Comparison of ENCODE assay signal across 1 cellular context in the genomic region with DNA sequence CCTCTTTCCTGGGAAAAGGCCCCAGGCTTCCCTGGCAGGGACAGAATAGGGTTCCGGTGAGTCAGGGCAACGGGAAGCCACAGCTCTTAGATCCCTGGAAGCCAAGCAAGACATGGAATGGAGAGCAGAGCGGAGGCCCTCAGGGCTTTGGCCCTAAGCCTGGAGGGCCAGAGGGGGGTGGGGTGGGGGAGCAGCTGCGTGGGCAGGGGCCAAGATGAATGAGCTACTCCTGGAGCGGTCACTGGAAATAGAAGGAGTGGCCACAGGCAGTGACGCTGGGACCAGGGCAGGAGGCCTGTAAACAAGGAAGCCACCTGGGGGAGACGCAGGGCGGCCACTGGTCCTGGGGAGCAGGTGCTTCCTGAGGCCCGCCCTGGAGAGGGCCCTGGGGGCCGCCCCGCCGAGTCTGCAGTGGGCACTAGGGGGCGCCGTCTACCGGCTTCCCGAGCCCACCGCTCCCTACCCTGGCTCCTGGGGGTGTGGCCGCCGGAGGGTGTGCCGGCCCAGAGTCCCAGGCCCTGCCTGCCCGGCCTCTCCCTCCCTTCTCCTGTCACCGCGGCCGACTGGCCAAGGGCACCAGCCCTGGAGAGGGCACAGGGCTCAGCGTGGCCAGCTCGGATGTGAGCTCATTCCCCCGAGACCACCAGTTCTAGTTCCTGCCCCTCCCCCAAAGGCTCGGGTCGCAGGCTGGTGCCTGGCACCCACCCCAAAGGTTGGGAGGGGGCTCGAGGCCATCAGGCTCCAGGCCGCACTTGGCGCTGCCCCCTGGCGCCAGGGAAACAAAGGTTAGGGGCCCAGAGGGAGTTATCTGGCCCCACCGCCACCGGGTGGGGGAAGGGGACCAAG.
A peak's percentile ranks its signal among the peaks of the same experiment; 100 is the strongest.
TF ChIP-seq lines count a peak whose summit lies in the region.

No MANE protein-coding gene starts in this region.

TF ChIP-seq in HEK293, 187 proteins besides CTCF, POLR2A, EP300 and RAD21 (continued from another document and continues in another):
- TF ChIP-seq, protein P1, sequence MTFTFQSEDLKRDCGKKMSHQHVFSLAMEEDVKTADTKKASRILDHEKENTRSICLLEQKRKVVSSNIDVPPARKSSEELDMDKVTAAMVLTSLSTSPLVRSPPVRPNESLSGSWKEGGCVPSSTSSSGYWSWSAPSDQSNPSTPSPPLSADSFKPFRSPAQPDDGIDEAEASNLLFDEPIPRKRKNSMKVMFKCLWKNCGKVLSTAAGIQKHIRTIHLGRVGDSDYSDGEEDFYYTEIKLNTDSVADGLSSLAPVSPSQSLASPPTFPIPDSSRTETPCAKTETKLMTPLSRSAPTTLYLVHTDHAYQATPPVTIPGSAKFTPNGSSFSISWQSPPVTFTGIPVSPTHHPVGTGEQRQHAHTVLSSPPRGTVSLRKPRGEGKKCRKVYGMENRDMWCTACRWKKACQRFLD (tag by site-specific recombination; IDR thresholded peaks at IDR 0.05): no peak
- no peak for TF ChIP-seq ZNF341 (tag by site-specific recombination; IDR thresholded peaks at IDR 0.05; ENCODE audit: low read depth)
- TF ChIP-seq ZNF837 (tag by site-specific recombination; IDR thresholded peaks at IDR 0.05): no peak
- no peak for TF ChIP-seq ZNF19 (tag by site-specific recombination; IDR thresholded peaks at IDR 0.05; ENCODE audit: low read depth)
- TF ChIP-seq ZNF311 (tag by site-specific recombination; IDR thresholded peaks at IDR 0.05; ENCODE audit: borderline replicate concordance): no peak
- no peak for TF ChIP-seq ZNF776 (tag by site-specific recombination; IDR thresholded peaks at IDR 0.05; ENCODE audit: borderline replicate concordance)
- TF ChIP-seq ZNF138 (tag by site-specific recombination; IDR thresholded peaks at IDR 0.05; ENCODE audit: borderline replicate concordance): no peak
- TF ChIP-seq, protein P2, sequence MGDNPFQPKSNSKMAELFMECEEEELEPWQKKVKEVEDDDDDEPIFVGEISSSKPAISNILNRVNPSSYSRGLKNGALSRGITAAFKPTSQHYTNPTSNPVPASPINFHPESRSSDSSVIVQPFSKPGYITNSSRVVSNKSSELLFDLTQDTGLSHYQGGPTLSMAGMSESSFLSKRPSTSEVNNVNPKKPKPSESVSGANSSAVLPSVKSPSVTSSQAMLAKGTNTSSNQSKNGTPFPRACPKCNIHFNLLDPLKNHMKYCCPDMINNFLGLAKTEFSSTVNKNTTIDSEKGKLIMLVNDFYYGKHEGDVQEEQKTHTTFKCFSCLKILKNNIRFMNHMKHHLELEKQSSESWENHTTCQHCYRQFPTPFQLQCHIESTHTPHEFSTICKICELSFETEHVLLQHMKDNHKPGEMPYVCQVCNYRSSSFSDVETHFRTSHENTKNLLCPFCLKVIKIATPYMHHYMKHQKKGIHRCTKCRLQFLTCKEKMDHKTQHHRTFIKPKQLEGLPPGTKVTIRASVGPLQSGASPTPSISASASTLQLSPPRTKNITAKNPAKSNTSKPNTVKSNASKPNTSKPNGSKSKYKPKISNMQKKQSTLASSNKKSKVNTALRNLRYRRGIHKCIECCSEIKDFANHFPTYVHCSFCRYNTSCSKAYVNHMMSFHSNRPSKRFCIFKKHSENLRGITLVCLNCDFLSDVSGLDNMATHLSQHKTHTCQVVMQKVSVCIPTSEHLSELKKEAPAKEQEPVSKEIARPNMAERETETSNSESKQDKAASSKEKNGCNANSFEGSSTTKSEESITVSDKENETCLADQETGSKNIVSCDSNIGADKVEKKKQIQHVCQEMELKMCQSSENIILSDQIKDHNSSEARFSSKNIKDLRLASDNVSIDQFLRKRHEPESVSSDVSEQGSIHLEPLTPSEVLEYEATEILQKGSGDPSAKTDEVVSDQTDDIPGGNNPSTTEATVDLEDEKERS (tag by site-specific recombination; IDR thresholded peaks at IDR 0.05): no peak
- TF ChIP-seq ZNF16 (tag by site-specific recombination; IDR thresholded peaks at IDR 0.05; ENCODE audit: low read depth): no peak
- no peak for TF ChIP-seq ZNF169 (tag by site-specific recombination; IDR thresholded peaks at IDR 0.05)
- TF ChIP-seq ZNF335 (tag by site-specific recombination; conservative IDR thresholded peaks at IDR 0.05): peak; percentile 38
- TF ChIP-seq, protein P3, sequence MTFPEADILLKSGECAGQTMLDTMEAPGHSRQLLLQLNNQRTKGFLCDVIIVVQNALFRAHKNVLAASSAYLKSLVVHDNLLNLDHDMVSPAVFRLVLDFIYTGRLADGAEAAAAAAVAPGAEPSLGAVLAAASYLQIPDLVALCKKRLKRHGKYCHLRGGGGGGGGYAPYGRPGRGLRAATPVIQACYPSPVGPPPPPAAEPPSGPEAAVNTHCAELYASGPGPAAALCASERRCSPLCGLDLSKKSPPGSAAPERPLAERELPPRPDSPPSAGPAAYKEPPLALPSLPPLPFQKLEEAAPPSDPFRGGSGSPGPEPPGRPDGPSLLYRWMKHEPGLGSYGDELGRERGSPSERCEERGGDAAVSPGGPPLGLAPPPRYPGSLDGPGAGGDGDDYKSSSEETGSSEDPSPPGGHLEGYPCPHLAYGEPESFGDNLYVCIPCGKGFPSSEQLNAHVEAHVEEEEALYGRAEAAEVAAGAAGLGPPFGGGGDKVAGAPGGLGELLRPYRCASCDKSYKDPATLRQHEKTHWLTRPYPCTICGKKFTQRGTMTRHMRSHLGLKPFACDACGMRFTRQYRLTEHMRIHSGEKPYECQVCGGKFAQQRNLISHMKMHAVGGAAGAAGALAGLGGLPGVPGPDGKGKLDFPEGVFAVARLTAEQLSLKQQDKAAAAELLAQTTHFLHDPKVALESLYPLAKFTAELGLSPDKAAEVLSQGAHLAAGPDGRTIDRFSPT (tag by site-specific recombination; IDR thresholded peaks at IDR 0.05): peak; percentile 54; the same call in 1 of the 2 replicates
- TF ChIP-seq ZNF768 (tag by site-specific recombination; IDR thresholded peaks at IDR 0.05): no peak
- peak; percentile 76 for TF ChIP-seq ZBTB8A (tag by site-specific recombination; IDR thresholded peaks at IDR 0.05)
- no peak for TF ChIP-seq ZNF37A (tag by site-specific recombination; IDR thresholded peaks at IDR 0.05)
- TF ChIP-seq ZNF121 (tag by site-specific recombination; IDR thresholded peaks at IDR 0.05): no peak
- TF ChIP-seq ZNF585B (tag by site-specific recombination; IDR thresholded peaks at IDR 0.05): no peak
- TF ChIP-seq ZNF132 (tag by site-specific recombination; IDR thresholded peaks at IDR 0.05; ENCODE audit: borderline replicate concordance): no peak
- TF ChIP-seq ZSCAN23 (tag by site-specific recombination; IDR thresholded peaks at IDR 0.05): no peak
- no peak for TF ChIP-seq ZNF548 (tag by site-specific recombination; IDR thresholded peaks at IDR 0.05)
- no peak for TF ChIP-seq ZXDB (tag by site-specific recombination; IDR thresholded peaks at IDR 0.05)
- no peak for TF ChIP-seq YY1 (tag by site-specific recombination; IDR thresholded peaks at IDR 0.05)
- no peak for TF ChIP-seq ZNF701 (tag by site-specific recombination; IDR thresholded peaks at IDR 0.05)
- TF ChIP-seq, protein P4, sequence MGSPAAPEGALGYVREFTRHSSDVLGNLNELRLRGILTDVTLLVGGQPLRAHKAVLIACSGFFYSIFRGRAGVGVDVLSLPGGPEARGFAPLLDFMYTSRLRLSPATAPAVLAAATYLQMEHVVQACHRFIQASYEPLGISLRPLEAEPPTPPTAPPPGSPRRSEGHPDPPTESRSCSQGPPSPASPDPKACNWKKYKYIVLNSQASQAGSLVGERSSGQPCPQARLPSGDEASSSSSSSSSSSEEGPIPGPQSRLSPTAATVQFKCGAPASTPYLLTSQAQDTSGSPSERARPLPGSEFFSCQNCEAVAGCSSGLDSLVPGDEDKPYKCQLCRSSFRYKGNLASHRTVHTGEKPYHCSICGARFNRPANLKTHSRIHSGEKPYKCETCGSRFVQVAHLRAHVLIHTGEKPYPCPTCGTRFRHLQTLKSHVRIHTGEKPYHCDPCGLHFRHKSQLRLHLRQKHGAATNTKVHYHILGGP (tag by site-specific recombination; IDR thresholded peaks at IDR 0.05): no peak
- TF ChIP-seq, protein P5, sequence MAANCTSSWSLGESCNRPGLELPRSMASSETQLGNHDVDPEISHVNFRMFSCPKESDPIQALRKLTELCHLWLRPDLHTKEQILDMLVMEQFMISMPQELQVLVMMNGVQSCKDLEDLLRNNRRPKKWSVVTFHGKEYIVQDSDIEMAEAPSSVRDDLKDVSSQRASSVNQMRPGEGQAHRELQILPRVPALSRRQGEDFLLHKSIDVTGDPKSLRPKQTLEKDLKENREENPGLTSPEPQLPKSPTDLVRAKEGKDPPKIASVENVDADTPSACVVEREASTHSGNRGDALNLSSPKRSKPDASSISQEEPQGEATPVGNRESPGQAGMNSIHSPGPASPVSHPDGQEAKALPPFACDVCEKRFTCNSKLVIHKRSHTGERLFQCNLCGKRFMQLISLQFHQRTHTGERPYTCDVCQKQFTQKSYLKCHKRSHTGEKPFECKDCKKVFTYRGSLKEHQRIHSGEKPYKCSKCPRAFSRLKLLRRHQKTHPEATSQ (tag by site-specific recombination; IDR thresholded peaks at IDR 0.05): no peak
- TF ChIP-seq ZNF10 (tag by site-specific recombination; IDR thresholded peaks at IDR 0.05): 0 out of 2 replicates have a peak, but pooled peaks have one; percentile 11
- no peak for TF ChIP-seq ZNF221 (tag by site-specific recombination; IDR thresholded peaks at IDR 0.05; ENCODE audit: borderline replicate concordance)
- TF ChIP-seq ZNF561 (tag by site-specific recombination; IDR thresholded peaks at IDR 0.05; ENCODE audit: borderline replicate concordance): peak; percentile 71
- TF ChIP-seq, protein P6, sequence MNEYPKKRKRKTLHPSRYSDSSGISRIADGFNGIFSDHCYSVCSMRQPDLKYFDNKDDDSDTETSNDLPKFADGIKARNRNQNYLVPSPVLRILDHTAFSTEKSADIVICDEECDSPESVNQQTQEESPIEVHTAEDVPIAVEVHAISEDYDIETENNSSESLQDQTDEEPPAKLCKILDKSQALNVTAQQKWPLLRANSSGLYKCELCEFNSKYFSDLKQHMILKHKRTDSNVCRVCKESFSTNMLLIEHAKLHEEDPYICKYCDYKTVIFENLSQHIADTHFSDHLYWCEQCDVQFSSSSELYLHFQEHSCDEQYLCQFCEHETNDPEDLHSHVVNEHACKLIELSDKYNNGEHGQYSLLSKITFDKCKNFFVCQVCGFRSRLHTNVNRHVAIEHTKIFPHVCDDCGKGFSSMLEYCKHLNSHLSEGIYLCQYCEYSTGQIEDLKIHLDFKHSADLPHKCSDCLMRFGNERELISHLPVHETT (tag by site-specific recombination; IDR thresholded peaks at IDR 0.05): no peak
- no peak for TF ChIP-seq ZFP41 (tag by site-specific recombination; IDR thresholded peaks at IDR 0.05; ENCODE audit: borderline replicate concordance)
- no peak for TF ChIP-seq ZNF366 (tag by site-specific recombination; conservative IDR thresholded peaks at IDR 0.05)
- TF ChIP-seq SP3 (tag by site-specific recombination; IDR thresholded peaks at IDR 0.05): peak; percentile 40; the same call in 1 of the 2 replicates
- TF ChIP-seq ZNF239 (tag by site-specific recombination; IDR thresholded peaks at IDR 0.05): no peak
- TF ChIP-seq ZNF292 (tag by site-specific recombination; IDR thresholded peaks at IDR 0.05; ENCODE audit: borderline replicate concordance, low read depth): no peak
- TF ChIP-seq ZNF24 (tag by site-specific recombination; IDR thresholded peaks at IDR 0.05): no peak
- TF ChIP-seq ZFP69B (tag by site-specific recombination; IDR thresholded peaks at IDR 0.05): no peak
- TF ChIP-seq, protein P7, sequence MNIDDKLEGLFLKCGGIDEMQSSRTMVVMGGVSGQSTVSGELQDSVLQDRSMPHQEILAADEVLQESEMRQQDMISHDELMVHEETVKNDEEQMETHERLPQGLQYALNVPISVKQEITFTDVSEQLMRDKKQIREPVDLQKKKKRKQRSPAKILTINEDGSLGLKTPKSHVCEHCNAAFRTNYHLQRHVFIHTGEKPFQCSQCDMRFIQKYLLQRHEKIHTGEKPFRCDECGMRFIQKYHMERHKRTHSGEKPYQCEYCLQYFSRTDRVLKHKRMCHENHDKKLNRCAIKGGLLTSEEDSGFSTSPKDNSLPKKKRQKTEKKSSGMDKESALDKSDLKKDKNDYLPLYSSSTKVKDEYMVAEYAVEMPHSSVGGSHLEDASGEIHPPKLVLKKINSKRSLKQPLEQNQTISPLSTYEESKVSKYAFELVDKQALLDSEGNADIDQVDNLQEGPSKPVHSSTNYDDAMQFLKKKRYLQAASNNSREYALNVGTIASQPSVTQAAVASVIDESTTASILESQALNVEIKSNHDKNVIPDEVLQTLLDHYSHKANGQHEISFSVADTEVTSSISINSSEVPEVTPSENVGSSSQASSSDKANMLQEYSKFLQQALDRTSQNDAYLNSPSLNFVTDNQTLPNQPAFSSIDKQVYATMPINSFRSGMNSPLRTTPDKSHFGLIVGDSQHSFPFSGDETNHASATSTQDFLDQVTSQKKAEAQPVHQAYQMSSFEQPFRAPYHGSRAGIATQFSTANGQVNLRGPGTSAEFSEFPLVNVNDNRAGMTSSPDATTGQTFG (tag by site-specific recombination; IDR thresholded peaks at IDR 0.05; ENCODE audit: borderline replicate concordance): no peak
- peak; percentile 96 for TF ChIP-seq GLIS2 (tag by site-specific recombination; IDR thresholded peaks at IDR 0.05)
- TF ChIP-seq ZNF555 (tag by site-specific recombination; conservative IDR thresholded peaks at IDR 0.05): no peak
- no peak for TF ChIP-seq ZNF792 (tag by site-specific recombination; IDR thresholded peaks at IDR 0.05)
- no peak for TF ChIP-seq BCL11B (tag by site-specific recombination; IDR thresholded peaks at IDR 0.05; ENCODE audit: low read depth)
- TF ChIP-seq, protein P8, sequence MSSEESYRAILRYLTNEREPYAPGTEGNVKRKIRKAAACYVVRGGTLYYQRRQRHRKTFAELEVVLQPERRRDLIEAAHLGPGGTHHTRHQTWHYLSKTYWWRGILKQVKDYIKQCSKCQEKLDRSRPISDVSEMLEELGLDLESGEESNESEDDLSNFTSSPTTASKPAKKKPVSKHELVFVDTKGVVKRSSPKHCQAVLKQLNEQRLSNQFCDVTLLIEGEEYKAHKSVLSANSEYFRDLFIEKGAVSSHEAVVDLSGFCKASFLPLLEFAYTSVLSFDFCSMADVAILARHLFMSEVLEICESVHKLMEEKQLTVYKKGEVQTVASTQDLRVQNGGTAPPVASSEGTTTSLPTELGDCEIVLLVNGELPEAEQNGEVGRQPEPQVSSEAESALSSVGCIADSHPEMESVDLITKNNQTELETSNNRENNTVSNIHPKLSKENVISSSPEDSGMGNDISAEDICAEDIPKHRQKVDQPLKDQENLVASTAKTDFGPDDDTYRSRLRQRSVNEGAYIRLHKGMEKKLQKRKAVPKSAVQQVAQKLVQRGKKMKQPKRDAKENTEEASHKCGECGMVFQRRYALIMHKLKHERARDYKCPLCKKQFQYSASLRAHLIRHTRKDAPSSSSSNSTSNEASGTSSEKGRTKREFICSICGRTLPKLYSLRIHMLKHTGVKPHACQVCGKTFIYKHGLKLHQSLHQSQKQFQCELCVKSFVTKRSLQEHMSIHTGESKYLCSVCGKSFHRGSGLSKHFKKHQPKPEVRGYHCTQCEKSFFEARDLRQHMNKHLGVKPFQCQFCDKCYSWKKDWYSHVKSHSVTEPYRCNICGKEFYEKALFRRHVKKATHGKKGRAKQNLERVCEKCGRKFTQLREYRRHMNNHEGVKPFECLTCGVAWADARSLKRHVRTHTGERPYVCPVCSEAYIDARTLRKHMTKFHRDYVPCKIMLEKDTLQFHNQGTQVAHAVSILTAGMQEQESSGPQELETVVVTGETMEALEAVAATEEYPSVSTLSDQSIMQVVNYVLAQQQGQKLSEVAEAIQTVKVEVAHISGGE (tag by site-specific recombination; conservative IDR thresholded peaks at IDR 0.05; ENCODE audit: low read depth): no peak
- TF ChIP-seq ZNF654 (tag by site-specific recombination; IDR thresholded peaks at IDR 0.05; ENCODE audit: low read depth): peak; percentile 57
